ENCODE assay signal across 8 cellular contexts in the genomic region with DNA sequence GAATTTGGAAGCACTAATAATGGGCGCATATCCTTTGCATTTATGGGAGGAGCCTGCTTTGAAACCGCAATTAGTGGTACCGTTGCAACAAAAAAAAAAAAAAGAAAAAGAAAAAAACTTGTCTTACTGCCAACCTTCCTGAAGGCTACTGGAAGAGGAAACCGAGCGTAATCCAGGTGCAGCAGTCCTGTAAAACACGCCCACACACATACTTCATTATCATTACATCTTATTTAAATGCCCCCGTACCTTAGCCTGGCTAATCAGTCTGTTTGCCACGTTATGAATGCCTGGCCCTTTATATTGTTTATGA. TPM values are rescaled to one million over a fixed set of nuclear protein-coding genes. Genes with fewer than 3 reads are reported as not detected.
A peak's percentile ranks its signal among the peaks of the same experiment; 100 is the strongest.
DNase-seq lines count a peak whose midpoint lies in the region; ATAC-seq, FAIRE-seq and TF ChIP-seq lines count a peak whose summit lies in the region.

No MANE protein-coding gene starts in this region.

- no peak for FAIRE-seq in kidney (lab: Jason Lieb, UNC)
- FAIRE-seq in GM19239 (lab: Jason Lieb, UNC) = no peak

- H3K9me3 Mint-ChIP-seq in stimulated activated naive CD8-positive, alpha-beta T cell treated with anti-CD3 and anti-CD28 coated beads, Interleukin-15, Interleukin-2, amounts not matched to agents 100 ng/mL and 50 ng/mL, for 24 hours = no peaks in the 10 kb centered on the region
- peaks cover 4% of the 10 kb centered on the region for H3K9me3 Mint-ChIP-seq in activated naive CD8-positive, alpha-beta T cell treated with anti-CD3 and anti-CD28 coated beads for 36 hours

- intact Hi-C loops in kidney (cut with DNase I) = no loop called here
- intact Hi-C loops in testis (cut with DNase I; ENCODE audit: low total_unique reads) = no loop called here

- H3K27me3 Mint-ChIP-seq in stimulated activated naive CD8-positive, alpha-beta T cell treated with anti-CD3 and anti-CD28 coated beads, Interleukin-15, Interleukin-2, amounts not matched to agents 100 ng/mL and 50 ng/mL, for 24 hours = no peaks in the 10 kb centered on the region
- H3K27me3 Mint-ChIP-seq in activated naive CD8-positive, alpha-beta T cell treated with anti-CD3 and anti-CD28 coated beads for 36 hours = no peaks in the 10 kb centered on the region

- no peak for TF ChIP-seq POLR2A in testis (IDR thresholded peaks at IDR 0.05)

- H3K27me3 ChIP-seq in testis = no peaks in the 10 kb centered on the region

- H3K9me3 ChIP-seq in kidney (ENCODE audit: control insufficient read depth in 1 of 2, low read length in 2 of 2) = no peaks in the 10 kb centered on the region
- H3K9me3 ChIP-seq in testis = no peaks in the 10 kb centered on the region

- H3K27ac Mint-ChIP-seq in stimulated activated naive CD8-positive, alpha-beta T cell treated with anti-CD3 and anti-CD28 coated beads, Interleukin-15, Interleukin-2, amounts not matched to agents 100 ng/mL and 50 ng/mL, for 24 hours = peak overlapping the region; percentile 97
- H3K27ac Mint-ChIP-seq in activated naive CD8-positive, alpha-beta T cell treated with anti-CD3 and anti-CD28 coated beads for 36 hours = peak overlapping the region; percentile 89

- H3K9ac ChIP-seq in kidney (ENCODE audit: low read length in 2 of 2) = peak overlapping the region; percentile 68 to 86

- no peaks in the 10 kb centered on the region for H3K36me3 ChIP-seq in kidney (ENCODE audit: control insufficient read depth in 1 of 2, insufficient read depth in 2 of 2, low read length in 2 of 2)
- H3K36me3 ChIP-seq in testis (ENCODE audit: low read depth, missing control alignments) = no peaks in the 10 kb centered on the region

- no peak for DNase-seq in stimulated activated naive CD8-positive, alpha-beta T cell treated with anti-CD3 and anti-CD28 coated beads, Interleukin-15, Interleukin-2, amounts not matched to agents 100 U/mL and 50 U/mL, for 24 hours
- peak; percentile 76 for DNase-seq in NCI-H146 (lab: John Stamatoyannopoulos, UW)
- DNase-seq in activated naive CD8-positive, alpha-beta T cell treated with anti-CD3 and anti-CD28 coated beads for 36 hours = no peak
- DNase-seq in kidney = no peak
- no peak for DNase-seq in testis
- DNase-seq in GM19239 (ENCODE audit: insufficient read length, low spot score) = no peak
- no peak for DNase-seq in effector CD8-positive, alpha-beta T cell (lab: John Stamatoyannopoulos, UW)

- peaks cover 36% of the 10 kb centered on the region for H3K36me3 Mint-ChIP-seq in stimulated activated naive CD8-positive, alpha-beta T cell treated with anti-CD3 and anti-CD28 coated beads, Interleukin-15, Interleukin-2, amounts not matched to agents 100 ng/mL and 50 ng/mL, for 24 hours (ENCODE audit: low read depth)
- peaks cover 39% of the 10 kb centered on the region for H3K36me3 Mint-ChIP-seq in activated naive CD8-positive, alpha-beta T cell treated with anti-CD3 and anti-CD28 coated beads for 36 hours

- TF ChIP-seq CTCF in kidney (IDR thresholded peaks at IDR 0.05; ENCODE audit: borderline replicate concordance, extremely low read depth, insufficient read depth) (no peak), testis (IDR thresholded peaks at IDR 0.05) (no peak)

- no peak overlapping the region for H3K27ac ChIP-seq in kidney (ENCODE audit: low read depth in 2 of 2, low read length in 2 of 2)
- no peak overlapping the region for H3K27ac ChIP-seq in testis

- peak overlapping the region; percentile 96 for H3K4me3 Mint-ChIP-seq in stimulated activated naive CD8-positive, alpha-beta T cell treated with anti-CD3 and anti-CD28 coated beads, Interleukin-15, Interleukin-2, amounts not matched to agents 100 ng/mL and 50 ng/mL, for 24 hours
- peak overlapping the region; percentile 88 for H3K4me3 Mint-ChIP-seq in activated naive CD8-positive, alpha-beta T cell treated with anti-CD3 and anti-CD28 coated beads for 36 hours

- ATAC-seq in stimulated activated naive CD8-positive, alpha-beta T cell treated with anti-CD3 and anti-CD28 coated beads, Interleukin-15, Interleukin-2, amounts not matched to agents 100 U/mL and 50 U/mL, for 24 hours = no peak

- H3K4me1 Mint-ChIP-seq in stimulated activated naive CD8-positive, alpha-beta T cell treated with anti-CD3 and anti-CD28 coated beads, Interleukin-15, Interleukin-2, amounts not matched to agents 100 ng/mL and 50 ng/mL, for 24 hours (ENCODE audit: low read depth) = peaks cover 53% of the 10 kb centered on the region
- H3K4me1 Mint-ChIP-seq in activated naive CD8-positive, alpha-beta T cell treated with anti-CD3 and anti-CD28 coated beads for 36 hours = peaks cover 49% of the 10 kb centered on the region

- peak overlapping the region; percentile 90 to 98 for H3K4me3 ChIP-seq in kidney (ENCODE audit: low read length in 2 of 2)
- peak overlapping the region; percentile 89 to 99 for H3K4me3 ChIP-seq in testis

- WGBS in testis, 2 donors = 4 to 8% methylated on average over 8 of the region's 8 CpGs

- H3K4me1 ChIP-seq in kidney (ENCODE audit: control insufficient read depth in 1 of 2, insufficient read depth in 1 of 2, low read depth in 1 of 2, low read length in 2 of 2) (peaks cover 22% of the 10 kb centered on the region in 2 donors), testis (peaks cover 5% of the 10 kb centered on the region)

RNA-seq across cellular contexts. Expression of a gene that starts 0.7 kb away (rescaled TPM):
- total RNA-seq in activated naive CD8-positive, alpha-beta T cell treated with anti-CD3 and anti-CD28 coated beads for 36 hours = 10 to 100 TPM; 20.4 to 20.8 TPM
- total RNA-seq in kidney = 13.1 TPM
- 4.0 TPM for polyA plus RNA-seq in kidney (ENCODE audit: insufficient read depth, low read depth, low replicate concordance)
- 10 to 100 TPM; 17.5 to 21.7 TPM for total RNA-seq in testis
- polyA plus RNA-seq in testis (ENCODE audit: insufficient read depth, low read depth, low replicate concordance) = 18.0 TPM
